1 cellular context compared by ENCODE assay signal in genomic region chr2:74378007-74378406, GRCh38.
TF ChIP-seq lines count a peak whose summit lies in the region.

No MANE protein-coding gene starts in this region.

TF ChIP-seq in neural cell, 6 proteins besides CTCF, POLR2A, EP300 and RAD21:
- TF ChIP-seq REST (IDR thresholded peaks at IDR 0.05; ENCODE audit: borderline replicate concordance) (no peak), EZH2 (IDR thresholded peaks at IDR 0.05; ENCODE audit: borderline replicate concordance, insufficient read depth, low read length, poor library complexity, severe bottlenecking) (no peak), MXI1 (conservative IDR thresholded peaks at IDR 0.05; ENCODE audit: poor library complexity, severe bottlenecking) (no peak), POLR2AphosphoS5 (IDR thresholded peaks at IDR 0.05) (no peak)
